1 cellular context compared by ENCODE assay signal in the genomic region with DNA sequence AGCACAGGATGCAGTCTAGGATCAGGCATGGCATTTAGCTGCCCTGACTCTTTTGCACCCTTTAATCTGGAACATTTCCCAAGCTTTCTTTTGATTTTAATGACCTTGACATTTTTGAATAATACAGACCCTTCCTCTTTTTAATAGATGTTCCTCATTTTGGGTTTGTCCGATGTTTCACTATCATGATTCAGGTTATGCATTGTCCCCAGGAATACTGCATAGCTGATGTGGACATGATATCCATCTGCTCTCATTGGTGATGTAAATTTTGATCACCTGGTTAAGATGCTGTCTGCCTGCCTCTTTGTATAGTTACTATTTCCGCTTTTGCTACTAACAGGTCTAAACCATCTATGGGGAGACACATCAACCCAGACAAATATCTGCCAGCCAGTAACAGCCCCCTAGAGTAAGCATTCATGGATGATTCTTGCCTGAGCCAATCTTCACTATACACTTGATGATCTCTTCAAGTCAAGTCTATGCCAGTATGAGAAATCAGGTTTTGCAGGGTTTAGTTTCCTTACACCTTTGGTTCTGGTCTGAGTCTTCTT.
TF ChIP-seq lines count a peak whose summit lies in the region.

No MANE protein-coding gene starts in this region.

TF ChIP-seq in HepG2, 621 proteins besides CTCF, POLR2A, EP300 and RAD21 (continued from another document):
- TF ChIP-seq, protein P1, sequence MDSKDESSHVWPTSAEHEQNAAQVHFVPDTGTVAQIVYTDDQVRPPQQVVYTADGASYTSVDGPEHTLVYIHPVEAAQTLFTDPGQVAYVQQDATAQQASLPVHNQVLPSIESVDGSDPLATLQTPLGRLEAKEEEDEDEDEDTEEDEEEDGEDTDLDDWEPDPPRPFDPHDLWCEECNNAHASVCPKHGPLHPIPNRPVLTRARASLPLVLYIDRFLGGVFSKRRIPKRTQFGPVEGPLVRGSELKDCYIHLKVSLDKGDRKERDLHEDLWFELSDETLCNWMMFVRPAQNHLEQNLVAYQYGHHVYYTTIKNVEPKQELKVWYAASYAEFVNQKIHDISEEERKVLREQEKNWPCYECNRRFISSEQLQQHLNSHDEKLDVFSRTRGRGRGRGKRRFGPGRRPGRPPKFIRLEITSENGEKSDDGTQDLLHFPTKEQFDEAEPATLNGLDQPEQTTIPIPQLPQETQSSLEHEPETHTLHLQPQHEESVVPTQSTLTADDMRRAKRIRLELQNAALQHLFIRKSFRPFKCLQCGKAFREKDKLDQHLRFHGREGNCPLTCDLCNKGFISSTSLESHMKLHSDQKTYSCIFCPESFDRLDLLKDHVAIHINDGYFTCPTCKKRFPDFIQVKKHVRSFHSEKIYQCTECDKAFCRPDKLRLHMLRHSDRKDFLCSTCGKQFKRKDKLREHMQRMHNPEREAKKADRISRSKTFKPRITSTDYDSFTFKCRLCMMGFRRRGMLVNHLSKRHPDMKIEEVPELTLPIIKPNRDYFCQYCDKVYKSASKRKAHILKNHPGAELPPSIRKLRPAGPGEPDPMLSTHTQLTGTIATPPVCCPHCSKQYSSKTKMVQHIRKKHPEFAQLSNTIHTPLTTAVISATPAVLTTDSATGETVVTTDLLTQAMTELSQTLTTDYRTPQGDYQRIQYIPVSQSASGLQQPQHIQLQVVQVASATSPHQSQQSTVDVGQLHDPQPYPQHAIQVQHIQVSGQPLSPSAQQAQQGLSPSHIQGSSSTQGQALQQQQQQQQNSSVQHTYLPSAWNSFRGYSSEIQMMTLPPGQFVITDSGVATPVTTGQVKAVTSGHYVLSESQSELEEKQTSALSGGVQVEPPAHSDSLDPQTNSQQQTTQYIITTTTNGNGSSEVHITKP (CRISPR knock-in tag; IDR thresholded peaks at IDR 0.05; ENCODE audit: low read depth), result peak; percentile 66; the same call in 1 of the 2 replicates
- TF ChIP-seq ESRRA (CRISPR knock-in tag; IDR thresholded peaks at IDR 0.05; ENCODE audit: low read depth) (no peak), ZNF263 (CRISPR knock-in tag; IDR thresholded peaks at IDR 0.05) (no peak), TSC22D2 (CRISPR knock-in tag; IDR thresholded peaks at IDR 0.05; ENCODE audit: borderline replicate concordance) (no peak), NBN (conservative IDR thresholded peaks at IDR 0.05) (no peak)
- TF ChIP-seq, protein P2, sequence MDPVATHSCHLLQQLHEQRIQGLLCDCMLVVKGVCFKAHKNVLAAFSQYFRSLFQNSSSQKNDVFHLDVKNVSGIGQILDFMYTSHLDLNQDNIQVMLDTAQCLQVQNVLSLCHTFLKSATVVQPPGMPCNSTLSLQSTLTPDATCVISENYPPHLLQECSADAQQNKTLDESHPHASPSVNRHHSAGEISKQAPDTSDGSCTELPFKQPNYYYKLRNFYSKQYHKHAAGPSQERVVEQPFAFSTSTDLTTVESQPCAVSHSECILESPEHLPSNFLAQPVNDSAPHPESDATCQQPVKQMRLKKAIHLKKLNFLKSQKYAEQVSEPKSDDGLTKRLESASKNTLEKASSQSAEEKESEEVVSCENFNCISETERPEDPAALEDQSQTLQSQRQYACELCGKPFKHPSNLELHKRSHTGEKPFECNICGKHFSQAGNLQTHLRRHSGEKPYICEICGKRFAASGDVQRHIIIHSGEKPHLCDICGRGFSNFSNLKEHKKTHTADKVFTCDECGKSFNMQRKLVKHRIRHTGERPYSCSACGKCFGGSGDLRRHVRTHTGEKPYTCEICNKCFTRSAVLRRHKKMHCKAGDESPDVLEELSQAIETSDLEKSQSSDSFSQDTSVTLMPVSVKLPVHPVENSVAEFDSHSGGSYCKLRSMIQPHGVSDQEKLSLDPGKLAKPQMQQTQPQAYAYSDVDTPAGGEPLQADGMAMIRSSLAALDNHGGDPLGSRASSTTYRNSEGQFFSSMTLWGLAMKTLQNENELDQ (CRISPR knock-in tag; IDR thresholded peaks at IDR 0.05; ENCODE audit: borderline replicate concordance), result no peak
TF ChIP-seq in HepG2: peak in this region for 1.
